In the genomic region with DNA sequence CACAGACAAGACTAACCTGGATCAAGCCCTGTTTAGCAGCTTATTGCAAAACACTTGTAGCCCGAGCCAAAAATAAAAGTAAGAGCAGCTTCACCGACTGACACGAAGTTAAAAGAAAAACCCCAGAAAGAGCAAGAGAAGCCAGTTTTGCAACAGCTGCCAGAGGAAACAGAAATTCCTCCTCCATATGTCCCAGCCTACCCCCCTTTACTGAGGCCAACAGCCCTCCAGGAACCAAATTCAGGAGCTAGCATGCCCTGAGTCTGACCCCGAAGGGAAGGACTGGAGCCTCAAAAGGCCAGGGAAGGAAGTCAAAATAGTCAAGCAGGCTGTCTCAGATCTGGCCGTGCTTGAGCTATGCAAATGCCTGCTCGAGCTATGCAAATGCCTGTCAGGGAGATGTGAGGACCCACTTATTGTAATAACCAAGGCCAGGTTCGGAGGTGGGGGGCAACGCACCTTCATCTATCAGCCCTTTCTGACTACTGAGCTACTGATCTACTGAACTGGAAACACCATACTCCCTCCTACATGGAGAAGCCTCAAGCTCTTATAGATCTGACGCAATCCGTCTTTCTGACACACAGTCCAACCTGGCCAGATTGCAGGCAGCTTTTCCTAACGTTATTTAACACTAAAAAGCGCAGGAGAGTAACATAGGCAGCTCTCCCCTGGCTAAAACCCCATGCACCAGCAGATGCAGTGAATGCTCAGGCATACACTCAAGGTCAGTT, we compare ENCODE assay signal across 10 cellular contexts. TPM values are rescaled to one million over a fixed set of nuclear protein-coding genes. Genes with fewer than 3 reads are reported as not detected.
DNase-seq lines count a peak whose midpoint lies in the region; ATAC-seq and TF ChIP-seq lines count a peak whose summit lies in the region.
"Had no signal": no experiment of that assay in that cellular context is flagged by ENCODE, and none has a peak within 500 bp of the region (broad histone marks: within the 10 kb centered on the region; RNA-seq: fewer than 3 reads in every experiment).

No MANE protein-coding gene starts in this region.

- no peak for TF ChIP-seq POLR2A in IMR-90 (IDR thresholded peaks at IDR 0.05; ENCODE audit: low read depth, low read length)
- no peak for TF ChIP-seq POLR2A in sigmoid colon (IDR thresholded peaks at IDR 0.05)

- dilution Hi-C loops in IMR-90 (cut with HindIII; ENCODE audit: low sequenced_read_pairs, unreplicated experiment), result no loop called here

- 0% methylated on average over 2 of the region's 12 CpGs; no CpG with 5 or more reads in 1 of the 2 experiments for WGBS in IMR-90 (ENCODE audit: extremely low coverage in 2 of 2, insufficient read length in 1 of 2), 2 experiments
- WGBS in sigmoid colon, 2 donors, result 32 to 39% methylated on average over 12 of the region's 12 CpGs

- no peak overlapping the region for H3K23ac ChIP-seq in IMR-90 (ENCODE audit: low read depth, low read length)

- H3K4ac ChIP-seq in IMR-90 (ENCODE audit: low read depth, low read length), result no peak overlapping the region

- H3K9ac ChIP-seq in IMR-90 (ENCODE audit: low read depth, low read length), result no peak overlapping the region

- H2BK20ac ChIP-seq in IMR-90 (ENCODE audit: low read depth, low read length), result no peak overlapping the region

- H3K9me3 ChIP-seq in IMR-90 (ENCODE audit: control insufficient read depth, insufficient read depth, low read length) (no peaks in the 10 kb centered on the region), SJCRH30 (replicated peaks) (no peaks in the 10 kb centered on the region), sigmoid colon (no peaks in the 10 kb centered on the region)

- H3K4me1 ChIP-seq in IMR-90 (ENCODE audit: control insufficient read depth, insufficient read depth, low read length) (no peaks in the 10 kb centered on the region), SJCRH30 (peaks cover 32% of the 10 kb centered on the region), sigmoid colon (peaks cover 0 to 49% (median 38%) of the 10 kb centered on the region in 4 donors)

- no peak overlapping the region for H2AFZ ChIP-seq in IMR-90 (replicated peaks; ENCODE audit: low read length, poor library complexity)

- no peak overlapping the region for H3K14ac ChIP-seq in IMR-90 (replicated peaks; ENCODE audit: low read depth, low read length)

- no peaks in the 10 kb centered on the region for H3K79me1 ChIP-seq in IMR-90 (ENCODE audit: low read depth in 1 of 2, low read length in 2 of 2)

- peaks cover 14% of the 10 kb centered on the region for H3K27me3 ChIP-seq in IMR-90 (ENCODE audit: control insufficient read depth, insufficient read depth, low read length)
- H3K27me3 ChIP-seq in SJCRH30, result peaks cover 3% of the 10 kb centered on the region
- peaks cover 0 to 22% (median 0%) of the 10 kb centered on the region in 3 donors for H3K27me3 ChIP-seq in sigmoid colon

- no peak for TF ChIP-seq EP300 in sigmoid colon (IDR thresholded peaks at IDR 0.05)

- no peak for TF ChIP-seq RAD21 in IMR-90 (IDR thresholded peaks at IDR 0.05; ENCODE audit: low read length)

- in situ Hi-C loops in IMR-90 (cut with MboI; ENCODE audit: low sequenced_read_pairs), result no loop called here

- no peak overlapping the region for H3K18ac ChIP-seq in IMR-90 (ENCODE audit: low read depth, low read length)

- H2AK5ac ChIP-seq in IMR-90 (ENCODE audit: low read depth, low read length), result no peak overlapping the region

- no peak overlapping the region for H3K56ac ChIP-seq in IMR-90 (ENCODE audit: extremely low read depth, insufficient read depth, low read length)

- DNase-seq in IMR-90 (peak; percentile 14), SJCRH30 (peak; percentile 66 to 84), left cardiac atrium (no peak), sigmoid colon (no peak), kidney glomerular epithelial cell (lab: John Stamatoyannopoulos, UW) (no peak)
- DNase-seq in activated CD8-positive, alpha-beta memory T cell treated with anti-CD3 and anti-CD28 coated beads, Interleukin-2, amount 50 U/mL, for 4 hours, result no peak
- DNase-seq: activated CD8-positive, alpha-beta T cell treated with anti-CD3 and anti-CD28 coated beads for 36 hours had no signal

- H4K8ac ChIP-seq in IMR-90 (ENCODE audit: low read depth in 2 of 2, low read length in 2 of 2), result no peak overlapping the region

- no peaks in the 10 kb centered on the region for H4K20me1 ChIP-seq in IMR-90 (ENCODE audit: insufficient read depth, low read length)

- CTCF ChIA-PET in IMR-90 (lab: Yijun Ruan, JAX), result no interaction called here

- H3K4me3 ChIP-seq in IMR-90 (ENCODE audit: insufficient read depth, low read depth, low read length) (no peak overlapping the region), SJCRH30 (peak overlapping the region; percentile 53), sigmoid colon (no peak overlapping the region)

- H4K91ac ChIP-seq in IMR-90 (ENCODE audit: insufficient read depth, low read depth, low read length), result no peak overlapping the region

- TF ChIP-seq CTCF in IMR-90 (conservative IDR thresholded peaks at IDR 0.05; ENCODE audit: low read depth, low read length), result no peak
- no peak for TF ChIP-seq CTCF in sigmoid colon (IDR thresholded peaks at IDR 0.05)

- H2BK15ac ChIP-seq in IMR-90 (ENCODE audit: low read depth, low read length), result no peak overlapping the region

- H4K5ac ChIP-seq in IMR-90 (ENCODE audit: low read depth, low read length), result no peak overlapping the region

- H3K9me1 ChIP-seq in IMR-90 (ENCODE audit: insufficient read depth, low read length), result no peaks in the 10 kb centered on the region

- peak overlapping the region; percentile 11; the same call in 1 of the 2 replicates for H3K4me2 ChIP-seq in IMR-90 (ENCODE audit: low read depth, low read length)

- no peak overlapping the region for H2BK5ac ChIP-seq in IMR-90 (ENCODE audit: low read depth, low read length, poor library complexity, severe bottlenecking)

- H3K36me3 ChIP-seq in IMR-90 (ENCODE audit: control insufficient read depth, insufficient read depth, low read length) (no peaks in the 10 kb centered on the region), SJCRH30 (no peaks in the 10 kb centered on the region), sigmoid colon (no peaks in the 10 kb centered on the region)

- intact Hi-C loops in IMR-90 (cut with micrococcal nuclease) (no loop called here), left cardiac atrium (cut with DNase I) (no loop called here), sigmoid colon (cut with DNase I) (no loop called here)

- POLR2A ChIA-PET in IMR-90 (lab: Charles Lee; ENCODE audit: unreplicated experiment), result no interaction called here

- H3K27ac ChIP-seq in IMR-90 (ENCODE audit: insufficient read depth, low read length) (no peak overlapping the region; the same call in 1 of the 2 replicates), SJCRH30 (peak overlapping the region; percentile 97), sigmoid colon (peak overlapping the region in 3 of 4 donors; percentile 38 to 46 (median 45))

- H2AK9ac ChIP-seq in IMR-90 (replicated peaks; ENCODE audit: low read depth, low read length, poor library complexity), result no peak overlapping the region

- BruUV-seq in IMR-90 (replicated peaks; lab: Mats Ljungman, UMichigan), result no TSS peak

- H2BK120ac ChIP-seq in IMR-90 (ENCODE audit: low read depth, low read length), result no peak overlapping the region

- ATAC-seq in IMR-90 (ENCODE audit: low read depth) (peak; percentile 24), left cardiac atrium (peak; percentile 46 to 64), GM19467 (IDR thresholded peaks at IDR 0.05; ENCODE audit: unreplicated experiment) (no peak)
- ATAC-seq: activated CD8-positive, alpha-beta T cell treated with anti-CD3 and anti-CD28 coated beads for 36 hours had no signal

TF ChIP-seq in IMR-90, 13 proteins besides CTCF, POLR2A, EP300 and RAD21:
- TF ChIP-seq SMC3 (IDR thresholded peaks at IDR 0.05; ENCODE audit: low read depth, low read length) (no peak), BHLHE40 (IDR thresholded peaks at IDR 0.05; ENCODE audit: low read depth, low read length) (no peak), CEBPB (IDR thresholded peaks at IDR 0.05; ENCODE audit: low read depth, low read length) (peak; percentile 68; the same call in 1 of the 2 replicates), MAFK (IDR thresholded peaks at IDR 0.05; ENCODE audit: low read depth, low read length) (no peak)
TF ChIP-seq in IMR-90: peak in this region for 1.

RNA-seq across cellular contexts. Expression of gene SIGLEC11, which starts 6.7 kb away (rescaled TPM):
- not detected in 2 replicates for total RNA-seq in IMR-90 (2012; rRNA removed)
- not detected in 2 replicates for polyA plus RNA-seq in IMR-90 (2012; rRNA removed)
- polyA plus RNA-seq in IMR-90 (2012; cell fraction: cytosol; rRNA removed), result not detected in 2 replicates
- polyA plus RNA-seq in IMR-90 (2012; cell fraction: nucleus; rRNA removed; ENCODE audit: low replicate concordance), result not detected in 2 replicates
- 2.7 and 4.5 TPM in 2 replicates for total RNA-seq in SJCRH30 (2014; rRNA removed; shearing (Covaris generic))
- 1 to 10 TPM in 1 of 2 donors, under 1 TPM in 1; 0.39 to 1.3 TPM for total RNA-seq in left cardiac atrium
- total RNA-seq in sigmoid colon, result 1 to 10 TPM in 3 of 4 donors, not detected in 1; 1.4 to 2.5 (median 2.1) TPM
- 1 to 10 TPM in 1 of 3 donors, under 1 TPM in 2; 0.60 to 1.8 (median 0.66) TPM for polyA plus RNA-seq in sigmoid colon
- total RNA-seq: activated CD8-positive, alpha-beta T cell treated with anti-CD3 and anti-CD28 coated beads for 36 hours; astrocyte; SK-MEL-5 had no signal

RNA-seq across cellular contexts. Expression of gene NUP62, which starts 25.0 kb away (rescaled TPM):
- 21.3 and 26.4 TPM in 2 replicates for total RNA-seq in IMR-90 (2012; rRNA removed)
- 29.7 and 32.4 TPM in 2 replicates for polyA plus RNA-seq in IMR-90 (2012; rRNA removed)
- 15.8 and 24.2 TPM in 2 replicates for polyA plus RNA-seq in IMR-90 (2012; cell fraction: cytosol; rRNA removed)
- 26.5 and 28.5 TPM in 2 replicates for polyA plus RNA-seq in IMR-90 (2012; cell fraction: nucleus; rRNA removed; ENCODE audit: low replicate concordance)
- total RNA-seq in SJCRH30 (2014; rRNA removed; shearing (Covaris generic)), result 87.8 and 88.7 TPM in 2 replicates
- 10 to 100 TPM; 28.1 to 29.8 TPM for total RNA-seq in left cardiac atrium
- total RNA-seq in sigmoid colon, result 10 to 100 TPM; 25.0 to 32.6 (median 26.0) TPM
- 10 to 100 TPM; 10.2 to 42.6 (median 18.0) TPM for polyA plus RNA-seq in sigmoid colon

RNA-seq across cellular contexts. Expression of gene ATF5, which starts 25.3 kb away (rescaled TPM):
- total RNA-seq in IMR-90 (2012; rRNA removed) (2.7 and 3.3 TPM in 2 replicates), left cardiac atrium (10 to 100 TPM; 16.6 to 18.9 TPM), sigmoid colon (1 to 10 TPM; 5.3 to 7.1 (median 5.9) TPM)
- polyA plus RNA-seq in IMR-90 (2012; rRNA removed) (13.3 and 15.7 TPM in 2 replicates), sigmoid colon (10 to 100 TPM; 18.0 to 42.3 (median 33.1) TPM)
- 14.8 and 22.7 TPM in 2 replicates for polyA plus RNA-seq in IMR-90 (2012; cell fraction: cytosol; rRNA removed)
- 22.9 and 36.5 TPM in 2 replicates for polyA plus RNA-seq in IMR-90 (2012; cell fraction: nucleus; rRNA removed; ENCODE audit: low replicate concordance)
- total RNA-seq in SJCRH30 (2014; rRNA removed; shearing (Covaris generic)), result 8.4 and 8.9 TPM in 2 replicates

RNA-seq across cellular contexts. Expression of gene IL4I1, which starts 57.6 kb away (rescaled TPM):
- under 0.01 and 0.36 TPM in 2 replicates for total RNA-seq in IMR-90 (2012; rRNA removed)
- polyA plus RNA-seq in IMR-90 (2012; rRNA removed), result 0.27 and 0.31 TPM in 2 replicates
- 0.29 and 0.48 TPM in 2 replicates for polyA plus RNA-seq in IMR-90 (2012; cell fraction: cytosol; rRNA removed)
- 0.24 and 0.60 TPM in 2 replicates for polyA plus RNA-seq in IMR-90 (2012; cell fraction: nucleus; rRNA removed; ENCODE audit: low replicate concordance)
- not detected in 2 replicates for total RNA-seq in SJCRH30 (2014; rRNA removed; shearing (Covaris generic))
- total RNA-seq in left cardiac atrium, result under 1 TPM; 0.34 to 0.38 TPM
- under 1 TPM; 0.28 to 0.66 (median 0.38) TPM for total RNA-seq in sigmoid colon
- polyA plus RNA-seq in sigmoid colon, result 1 to 10 TPM; 1.8 to 6.8 (median 3.5) TPM
- total RNA-seq: SK-MEL-5 had no signal

Comparison
In these comparisons a context has a peak if more than half of its experiments do, and no peak if none do; other contexts are left out.
1. DNase-seq: peak in IMR-90 (single experiment) and SJCRH30 (2 of 2); none in left cardiac atrium (single experiment), sigmoid colon (single experiment), kidney glomerular epithelial cell (single experiment) and activated CD8-positive, alpha-beta memory T cell treated with anti-CD3 and anti-CD28 coated beads, Interleukin-2, amount 50 U/mL, for 4 hours (single experiment).